ENCODE assay signal across 1 cellular context in the genomic region with DNA sequence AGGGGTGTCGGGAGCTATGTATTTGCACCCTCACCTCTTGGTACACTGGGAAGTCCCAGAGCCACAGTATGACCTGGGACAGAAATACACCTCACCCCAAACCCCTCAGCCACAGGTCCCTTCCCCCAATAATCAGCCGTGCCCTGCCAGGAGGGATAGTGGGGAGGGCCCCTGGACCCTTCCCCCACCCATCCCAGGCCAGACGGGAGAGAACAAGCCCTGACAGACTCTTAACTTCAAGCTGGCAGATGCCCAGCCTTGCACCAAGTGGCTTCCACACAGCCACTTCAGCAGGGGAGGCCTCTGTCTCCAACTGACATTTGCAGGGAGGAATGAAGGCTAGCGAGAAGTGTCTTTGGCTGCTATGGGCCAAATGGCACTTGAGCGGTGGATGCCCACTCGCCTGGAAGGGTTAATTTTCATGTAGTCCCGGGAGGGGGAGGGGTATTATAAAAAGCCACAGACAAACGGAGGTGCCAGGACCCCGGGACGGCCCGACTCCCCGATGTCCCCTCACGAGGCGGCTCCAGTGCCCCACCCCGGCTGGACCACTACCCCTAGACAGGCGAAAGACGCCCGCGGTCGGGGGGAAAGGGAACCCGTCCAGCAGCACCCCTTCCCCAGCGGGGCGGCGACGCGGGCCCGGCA.
TF ChIP-seq lines count a peak whose summit lies in the region.

No MANE protein-coding gene starts in this region.

TF ChIP-seq in HepG2, 621 proteins besides CTCF, POLR2A, EP300 and RAD21:
- 0 out of 2 replicates have a peak, but pooled peaks have one; percentile 3 for TF ChIP-seq SAP130 (CRISPR knock-in tag; IDR thresholded peaks at IDR 0.05; ENCODE audit: low read depth)
- 0 out of 2 replicates have a peak, but pooled peaks have one; percentile 36 for TF ChIP-seq EZH2 (conservative IDR thresholded peaks at IDR 0.05; ENCODE audit: low read depth, low read length)
- no peak for TF ChIP-seq GABPA (IDR thresholded peaks at IDR 0.05; ENCODE audit: low read depth, low read length)
- TF ChIP-seq GABPA (CRISPR knock-in tag; IDR thresholded peaks at IDR 0.05; ENCODE audit: low read depth): no peak
- TF ChIP-seq ZNF652 (CRISPR knock-in tag; IDR thresholded peaks at IDR 0.05; ENCODE audit: borderline replicate concordance, low read depth): peak; percentile 58; the same call in 1 of the 2 replicates
TF ChIP-seq in HepG2: peak in this region for 3.
